In the genomic region with DNA sequence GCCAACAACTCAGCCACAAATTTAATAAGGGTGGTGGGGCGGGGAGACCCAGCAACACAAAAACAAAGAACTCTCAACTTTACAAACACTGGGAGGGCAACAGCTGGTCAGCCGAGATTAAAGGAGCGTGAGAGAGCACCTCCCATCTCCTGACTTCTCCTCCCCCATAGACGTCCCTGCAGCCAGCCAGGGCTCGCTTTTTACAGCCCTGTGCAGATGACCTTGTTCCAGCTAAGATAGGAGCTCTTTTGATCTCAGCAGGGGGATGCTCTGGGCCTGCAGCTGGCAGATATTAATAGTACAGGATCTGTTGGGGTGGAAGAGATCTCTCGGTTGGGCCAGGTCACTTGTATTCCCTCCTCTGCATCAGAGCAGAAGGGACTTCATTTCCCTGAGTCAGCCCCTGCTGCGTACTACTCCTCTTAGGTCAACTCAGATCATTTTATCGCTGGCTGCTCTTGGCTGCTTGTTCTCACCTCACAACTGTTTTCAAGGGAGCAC, we compare ENCODE assay signal across 1 cellular context.
TF ChIP-seq lines count a peak whose summit lies in the region.

No MANE protein-coding gene starts in this region.

TF ChIP-seq in HepG2, 621 proteins besides CTCF, POLR2A, EP300 and RAD21 (continued from another document and continues in another):
- TF ChIP-seq PAXIP1 (CRISPR knock-in tag; conservative IDR thresholded peaks at IDR 0.05) (peak; percentile 67), AGO2 (optimal IDR thresholded peaks at IDR 0.05; ENCODE audit: low read depth, low read length) (no peak), LRRFIP1 (CRISPR knock-in tag; conservative IDR thresholded peaks at IDR 0.05) (no peak), ZNF546 (CRISPR knock-in tag; conservative IDR thresholded peaks at IDR 0.05) (no peak), MYC (CRISPR knock-in tag; IDR thresholded peaks at IDR 0.05; ENCODE audit: borderline replicate concordance) (no peak), SOX5 (CRISPR knock-in tag; IDR thresholded peaks at IDR 0.05; ENCODE audit: borderline replicate concordance) (peak; percentile 87), HOXA3 (CRISPR knock-in tag; IDR thresholded peaks at IDR 0.05) (peak; percentile 77), NKX3-1 (CRISPR knock-in tag; IDR thresholded peaks at IDR 0.05) (no peak), ATRX (CRISPR knock-in tag; IDR thresholded peaks at IDR 0.05; ENCODE audit: borderline replicate concordance) (no peak), ZNF225 (CRISPR knock-in tag; IDR thresholded peaks at IDR 0.05) (no peak), KLF6 (CRISPR knock-in tag; IDR thresholded peaks at IDR 0.05) (no peak), SUZ12 (IDR thresholded peaks at IDR 0.05; ENCODE audit: low read depth, low read length) (no peak), MZF1 (CRISPR knock-in tag; IDR thresholded peaks at IDR 0.05; ENCODE audit: borderline replicate concordance) (no peak), ZBTB33 (CRISPR knock-in tag; IDR thresholded peaks at IDR 0.05) (no peak), GTF3A (CRISPR knock-in tag; conservative IDR thresholded peaks at IDR 0.05) (no peak), EZH2 (conservative IDR thresholded peaks at IDR 0.05; ENCODE audit: low read depth, low read length) (no peak), SP5 (CRISPR knock-in tag; IDR thresholded peaks at IDR 0.05; ENCODE audit: borderline replicate concordance, low read depth) (peak; percentile 100), SPEN (CRISPR knock-in tag; IDR thresholded peaks at IDR 0.05; ENCODE audit: low read depth) (no peak; the same call in 1 of the 2 replicates), NFIC (IDR thresholded peaks at IDR 0.05; ENCODE audit: low read length) (0 out of 2 replicates have a peak, but pooled peaks have one; percentile 49), JUND (CRISPR knock-in tag; IDR thresholded peaks at IDR 0.05) (no peak), ZNF644 (CRISPR knock-in tag; IDR thresholded peaks at IDR 0.05; ENCODE audit: low read depth) (peak; percentile 47; the same call in 1 of the 2 replicates), ZNF589 (CRISPR knock-in tag; conservative IDR thresholded peaks at IDR 0.05) (0 out of 2 replicates have a peak, but pooled peaks have one; percentile 10), MXI1 (IDR thresholded peaks at IDR 0.05; ENCODE audit: borderline replicate concordance, low read depth, low read length) (no peak), FOXC1 (CRISPR knock-in tag; IDR thresholded peaks at IDR 0.05; ENCODE audit: borderline replicate concordance) (0 out of 2 replicates have a peak, but pooled peaks have one; percentile 24), PRMT3 (CRISPR knock-in tag; IDR thresholded peaks at IDR 0.05; ENCODE audit: borderline replicate concordance, low read depth) (no peak), HMGA1 (CRISPR knock-in tag; conservative IDR thresholded peaks at IDR 0.05) (no peak), ZNF549 (CRISPR knock-in tag; IDR thresholded peaks at IDR 0.05) (no peak), HNF4G (IDR thresholded peaks at IDR 0.05; ENCODE audit: borderline replicate concordance, low read depth, low read length) (peak; percentile 56; the same call in 1 of the 2 replicates), HNF4G (CRISPR knock-in tag; IDR thresholded peaks at IDR 0.05; ENCODE audit: borderline replicate concordance, low read depth) (peak; percentile 41; the same call in 1 of the 2 replicates), ZNF646 (CRISPR knock-in tag; IDR thresholded peaks at IDR 0.05) (0 out of 2 replicates have a peak, but pooled peaks have one; percentile 1), ZNF768 (CRISPR knock-in tag; IDR thresholded peaks at IDR 0.05) (no peak; the same call in 1 of the 2 replicates), HIVEP1 (CRISPR knock-in tag; IDR thresholded peaks at IDR 0.05) (no peak), KLF16 (CRISPR knock-in tag; IDR thresholded peaks at IDR 0.05) (no peak), PCBP2 (optimal IDR thresholded peaks at IDR 0.05; ENCODE audit: low read depth, low read length, poor library complexity, severe bottlenecking) (no peak), RFXANK (CRISPR knock-in tag; IDR thresholded peaks at IDR 0.05) (no peak)
- TF ChIP-seq, protein P1, sequence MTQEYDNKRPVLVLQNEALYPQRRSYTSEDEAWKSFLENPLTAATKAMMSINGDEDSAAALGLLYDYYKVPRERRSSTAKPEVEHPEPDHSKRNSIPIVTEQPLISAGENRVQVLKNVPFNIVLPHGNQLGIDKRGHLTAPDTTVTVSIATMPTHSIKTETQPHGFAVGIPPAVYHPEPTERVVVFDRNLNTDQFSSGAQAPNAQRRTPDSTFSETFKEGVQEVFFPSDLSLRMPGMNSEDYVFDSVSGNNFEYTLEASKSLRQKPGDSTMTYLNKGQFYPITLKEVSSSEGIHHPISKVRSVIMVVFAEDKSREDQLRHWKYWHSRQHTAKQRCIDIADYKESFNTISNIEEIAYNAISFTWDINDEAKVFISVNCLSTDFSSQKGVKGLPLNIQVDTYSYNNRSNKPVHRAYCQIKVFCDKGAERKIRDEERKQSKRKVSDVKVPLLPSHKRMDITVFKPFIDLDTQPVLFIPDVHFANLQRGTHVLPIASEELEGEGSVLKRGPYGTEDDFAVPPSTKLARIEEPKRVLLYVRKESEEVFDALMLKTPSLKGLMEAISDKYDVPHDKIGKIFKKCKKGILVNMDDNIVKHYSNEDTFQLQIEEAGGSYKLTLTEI (CRISPR knock-in tag; conservative IDR thresholded peaks at IDR 0.05), result no peak
- TF ChIP-seq, protein P2, sequence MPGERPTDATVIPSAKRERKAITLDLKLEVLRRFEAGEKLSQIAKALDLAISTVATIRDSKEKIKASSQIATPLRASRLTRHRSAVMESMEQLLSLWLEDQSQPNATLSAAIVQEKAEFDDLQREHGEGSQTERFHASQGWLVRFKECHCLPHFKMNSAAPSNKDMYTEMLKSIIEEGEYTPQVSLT (CRISPR knock-in tag; IDR thresholded peaks at IDR 0.05; ENCODE audit: borderline replicate concordance, low read depth), result no peak
- TF ChIP-seq, protein P3, sequence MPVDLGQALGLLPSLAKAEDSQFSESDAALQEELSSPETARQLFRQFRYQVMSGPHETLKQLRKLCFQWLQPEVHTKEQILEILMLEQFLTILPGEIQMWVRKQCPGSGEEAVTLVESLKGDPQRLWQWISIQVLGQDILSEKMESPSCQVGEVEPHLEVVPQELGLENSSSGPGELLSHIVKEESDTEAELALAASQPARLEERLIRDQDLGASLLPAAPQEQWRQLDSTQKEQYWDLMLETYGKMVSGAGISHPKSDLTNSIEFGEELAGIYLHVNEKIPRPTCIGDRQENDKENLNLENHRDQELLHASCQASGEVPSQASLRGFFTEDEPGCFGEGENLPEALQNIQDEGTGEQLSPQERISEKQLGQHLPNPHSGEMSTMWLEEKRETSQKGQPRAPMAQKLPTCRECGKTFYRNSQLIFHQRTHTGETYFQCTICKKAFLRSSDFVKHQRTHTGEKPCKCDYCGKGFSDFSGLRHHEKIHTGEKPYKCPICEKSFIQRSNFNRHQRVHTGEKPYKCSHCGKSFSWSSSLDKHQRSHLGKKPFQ (CRISPR knock-in tag; IDR thresholded peaks at IDR 0.05; ENCODE audit: insufficient replicate concordance), result no peak
- TF ChIP-seq, protein P4, sequence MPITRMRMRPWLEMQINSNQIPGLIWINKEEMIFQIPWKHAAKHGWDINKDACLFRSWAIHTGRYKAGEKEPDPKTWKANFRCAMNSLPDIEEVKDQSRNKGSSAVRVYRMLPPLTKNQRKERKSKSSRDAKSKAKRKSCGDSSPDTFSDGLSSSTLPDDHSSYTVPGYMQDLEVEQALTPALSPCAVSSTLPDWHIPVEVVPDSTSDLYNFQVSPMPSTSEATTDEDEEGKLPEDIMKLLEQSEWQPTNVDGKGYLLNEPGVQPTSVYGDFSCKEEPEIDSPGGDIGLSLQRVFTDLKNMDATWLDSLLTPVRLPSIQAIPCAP (CRISPR knock-in tag; IDR thresholded peaks at IDR 0.05; ENCODE audit: low read depth), result no peak
